Comparison of ENCODE assay signal across 34 cellular contexts in genomic region chr7:54719974-54720373, GRCh38.
"Had no signal": no experiment of that assay in that cellular context is flagged by ENCODE, and none has a peak within 500 bp of the region (broad histone marks: within the 10 kb centered on the region; RNA-seq: fewer than 3 reads in every experiment).

No MANE protein-coding gene starts in this region.

- FAIRE-seq: astrocyte, endometrium, endothelial cell of umbilical vein had no signal

- H3K27ac Mint-ChIP-seq: activated B cell treated with CpG ODN at 0.5 μM for 24 hours; activated CD4-positive, alpha-beta memory T cell treated with anti-CD3 and anti-CD28 coated beads, Interleukin-2, amount 10 ng/mL, durations not matched to agents 7 days and 5 days; activated CD4-positive, alpha-beta T cell treated with anti-CD3 and anti-CD28 coated beads, Interleukin-2, amount 10 ng/mL, durations not matched to agents 24 days and 14 days; activated naive CD4-positive, alpha-beta T cell treated with anti-CD3 and anti-CD28 coated beads for 36 hours; activated naive CD4-positive, alpha-beta T cell treated with anti-CD3 and anti-CD28 coated beads, Interleukin-2, amount 50 U/mL, for 24 hours; activated naive CD8-positive, alpha-beta T cell treated with anti-CD3 and anti-CD28 coated beads, Interleukin-2, amount 10 ng/mL, durations not matched to agents 7 days and 5 days; activated T-cell treated with anti-CD3 and anti-CD28 coated beads, Interleukin-2, amount 50 U/mL, for 24 hours; activated T-cell treated with anti-CD3 and anti-CD28 coated beads, Interleukin-2, amount 50 U/mL, for 72 hours; T-cell; T-helper 1 cell treated with Interleukin-12 subunit alpha and Interleukin-12 subunit beta and Interleukin-4 antibody, amounts not matched to agents 30 μg/mL and 1 μg/mL, for 36 hours had no signal

- H3K9me3 Mint-ChIP-seq: activated B cell treated with CpG ODN at 0.5 μM for 24 hours had no signal

- H3K36me3 Mint-ChIP-seq: activated naive CD4-positive, alpha-beta T cell treated with anti-CD3 and anti-CD28 coated beads, Interleukin-2, amount 50 U/mL, for 24 hours; activated naive CD8-positive, alpha-beta T cell treated with anti-CD3 and anti-CD28 coated beads, Interleukin-2, amount 10 ng/mL, durations not matched to agents 7 days and 5 days; T-cell had no signal

- DNase-seq: activated B cell treated with CpG ODN at 0.5 μM for 24 hours; activated CD4-positive, alpha-beta memory T cell treated with anti-CD3 and anti-CD28 coated beads, Interleukin-2, amount 10 ng/mL, durations not matched to agents 7 days and 5 days; activated CD4-positive, alpha-beta T cell treated with anti-CD3 and anti-CD28 coated beads, Interleukin-2, amount 10 ng/mL, durations not matched to agents 24 days and 14 days; activated CD8-positive, alpha-beta memory T cell treated with anti-CD3 and anti-CD28 coated beads, Interleukin-2, amount 50 U/mL, for 48 hours; activated effector memory CD4-positive, alpha-beta T cell treated with Interleukin-2 at 50 U/mL for 16 hours; activated gamma-delta T cell treated with Interleukin-2 at 50 U/mL for 16 hours; activated naive CD4-positive, alpha-beta T cell treated with anti-CD3 and anti-CD28 coated beads for 36 hours; activated naive CD8-positive, alpha-beta T cell treated with anti-CD3 and anti-CD28 coated beads, Interleukin-2, amount 10 ng/mL, durations not matched to agents 7 days and 5 days; activated T-cell treated with anti-CD3 and anti-CD28 coated beads for 4 hours; activated T-cell treated with anti-CD3 and anti-CD28 coated beads, Interleukin-2, amount 50 U/mL, for 24 hours; activated T-cell treated with anti-CD3 and anti-CD28 coated beads, Interleukin-2, amount 50 U/mL, for 72 hours; amniotic stem cell; anterior cingulate cortex; brain microvascular endothelial cell; central memory CD4-positive, alpha-beta T cell; cerebellar nuclear complex; colonic mucosa; effector CD8-positive, alpha-beta T cell; foreskin keratinocyte; heart right ventricle; SW 1271; T-cell; T-helper 9 cell; WERI-Rb-1 had no signal

- ATAC-seq: activated CD4-positive, CD25-positive, alpha-beta regulatory T cell treated with anti-CD3 and anti-CD28 coated beads, Interleukin-2, amount 50 U/mL, for 24 hours; esophagus mucosa; foreskin keratinocyte; gastroesophageal sphincter; heart right ventricle; T-cell had no signal

- H3K9me3 ChIP-seq: colonic mucosa had no signal

- H3K4me1 ChIP-seq: colonic mucosa, foreskin keratinocyte, gastroesophageal sphincter, heart right ventricle had no signal

- H3K4me3 ChIP-seq: cardiac muscle cell, colonic mucosa, gastroesophageal sphincter, heart right ventricle, hepatocyte had no signal

- H3K27me3 ChIP-seq: brain microvascular endothelial cell, cardiac muscle cell, colonic mucosa, gastroesophageal sphincter, hepatocyte had no signal

- H3K36me3 ChIP-seq: brain microvascular endothelial cell, cardiac muscle cell, colonic mucosa, gastroesophageal sphincter, heart right ventricle, WERI-Rb-1 had no signal

- H3K27ac ChIP-seq: brain microvascular endothelial cell, cardiac muscle cell, colonic mucosa, foreskin keratinocyte, gastroesophageal sphincter, heart right ventricle, hepatocyte, WERI-Rb-1 had no signal
